Comparison of ENCODE assay signal across 8 cellular contexts in genomic region chr1:181104790-181105133, GRCh38. TPM values are rescaled to one million over a fixed set of nuclear protein-coding genes. Genes with fewer than 3 reads are reported as not detected.
DNase-seq lines count a peak whose midpoint lies in the region; ATAC-seq and TF ChIP-seq lines count a peak whose summit lies in the region.

No MANE protein-coding gene starts in this region.

- POLR2A ChIA-PET in OCI-LY7 (lab: Charles Lee), result interaction anchor here (0.6 to 2.0 kb wide), 8 partner anchors 9 to 277 kb away, joined by 3 to 8 read pairs (median 3); no protein-coding TSS in a partner anchor

- H3K27me3 ChIP-seq in iPS-18a (ENCODE audit: control insufficient read depth, insufficient read depth, low read length), result peaks cover 58% of the 10 kb centered on the region

- peak overlapping the region; percentile 98 for H3K4me2 ChIP-seq in OCI-LY7 (ENCODE audit: low read length)

- H3K36me3 ChIP-seq in OCI-LY7 (ENCODE audit: insufficient read depth, low read length) (no peaks in the 10 kb centered on the region), iPS-18a (ENCODE audit: control insufficient read depth, low read depth, low read length) (no peaks in the 10 kb centered on the region)

- H3K27ac ChIP-seq in OCI-LY7 (ENCODE audit: low read depth, low read length, poor library complexity, severe bottlenecking) (no peak overlapping the region), iPS-18a (ENCODE audit: low read length) (peak overlapping the region; percentile 45)

- intact Hi-C loops in Calu3 (cut with micrococcal nuclease; ENCODE audit: unreplicated experiment), result loop anchor here (2.0 kb wide), 1 partner anchor 14 kb away; no protein-coding TSS in a partner anchor
- intact Hi-C loops in OCI-LY7 (cut with micrococcal nuclease; ENCODE audit: unreplicated experiment), result loop anchor here (1.0 kb wide), 1 partner anchor 14 kb away; no protein-coding TSS in a partner anchor

- ATAC-seq in GM21619 (IDR thresholded peaks at IDR 0.05; ENCODE audit: unreplicated experiment) (peak; percentile 20), left lobe of liver (no peak)

- peaks cover 30% of the 10 kb centered on the region for H3K27me3 Mint-ChIP-seq in Calu3 (ENCODE audit: unreplicated experiment)
- H3K27me3 Mint-ChIP-seq in activated naive CD8-positive, alpha-beta T cell treated with anti-CD3 and anti-CD28 coated beads for 36 hours, result peaks cover 13% of the 10 kb centered on the region

- H3K4me3 ChIP-seq in OCI-LY7 (ENCODE audit: low read depth, low read length, poor library complexity, severe bottlenecking), result peak overlapping the region; percentile 76
- H3K4me3 ChIP-seq in iPS-18a (ENCODE audit: low read length), result peak overlapping the region; percentile 85

- peaks cover 21% of the 10 kb centered on the region for H3K36me3 Mint-ChIP-seq in Calu3 (ENCODE audit: insufficient read depth, unreplicated experiment)
- no peaks in the 10 kb centered on the region for H3K36me3 Mint-ChIP-seq in activated naive CD8-positive, alpha-beta T cell treated with anti-CD3 and anti-CD28 coated beads for 36 hours

- H3K4me1 ChIP-seq in OCI-LY7 (ENCODE audit: insufficient read depth, low read length, poor library complexity, severe bottlenecking) (peaks cover 17% of the 10 kb centered on the region), iPS-18a (ENCODE audit: control insufficient read depth, low read depth, low read length) (peaks cover 58% of the 10 kb centered on the region)

- H3K9me3 ChIP-seq in OCI-LY7 (ENCODE audit: low read length), result no peaks in the 10 kb centered on the region
- no peaks in the 10 kb centered on the region for H3K9me3 ChIP-seq in iPS-18a (ENCODE audit: control insufficient read depth, low read depth, low read length)

- peaks cover 48% of the 10 kb centered on the region for H3K4me1 Mint-ChIP-seq in Calu3 (ENCODE audit: low read depth, unreplicated experiment)
- H3K4me1 Mint-ChIP-seq in activated naive CD8-positive, alpha-beta T cell treated with anti-CD3 and anti-CD28 coated beads for 36 hours, result peaks cover 56% of the 10 kb centered on the region

- H3K79me2 ChIP-seq in OCI-LY7 (ENCODE audit: insufficient read depth, low read depth, low read length), result no peaks in the 10 kb centered on the region

- CTCF ChIA-PET in Calu3 (lab: Charles Lee) (interaction anchor here (0.7 to 2.7 kb wide), 6 partner anchors 9 to 37 kb away, joined by 3 to 13 read pairs (median 7); no protein-coding TSS in a partner anchor), OCI-LY7 (lab: Charles Lee; ENCODE audit: unreplicated experiment) (interaction anchor here (0.6 to 2.2 kb wide), 5 partner anchors 13 to 72 kb away, joined by 3 to 7 read pairs (median 3); no protein-coding TSS in a partner anchor)

- TF ChIP-seq CTCF in Calu3 (IDR thresholded peaks at IDR 0.05; ENCODE audit: unreplicated experiment) (no peak), OCI-LY7 (conservative IDR thresholded peaks at IDR 0.05; ENCODE audit: low read length) (peak; percentile 46; the same call in 1 of the 2 replicates)

- H3K27ac Mint-ChIP-seq in Calu3 (ENCODE audit: unreplicated experiment), result peak overlapping the region; percentile 40
- H3K27ac Mint-ChIP-seq in activated naive CD8-positive, alpha-beta T cell treated with anti-CD3 and anti-CD28 coated beads for 36 hours, result peak overlapping the region; percentile 35

- peak; percentile 55 for DNase-seq in Calu3
- DNase-seq in OCI-LY7 (ENCODE audit: low spot score), result peak; percentile 51
- DNase-seq in activated naive CD8-positive, alpha-beta T cell treated with anti-CD3 and anti-CD28 coated beads for 36 hours, result peak; percentile 53
- peak; percentile 44 to 52 for DNase-seq in stimulated activated CD4-positive, alpha-beta T cell treated with anti-CD3 and anti-CD28 coated beads, Interleukin-2, amount 100 ng/mL, for 24 hours
- DNase-seq in Ammon's horn (ENCODE audit: low spot score), result no peak
- no peak for DNase-seq in left lobe of liver (ENCODE audit: low spot score)

- BruUV-seq in Calu3 (replicated peaks; lab: Mats Ljungman, UMichigan) (no TSS peak), OCI-LY7 (replicated peaks; lab: Mats Ljungman, UMichigan) (no TSS peak)

- H2AFZ ChIP-seq in OCI-LY7 (ENCODE audit: low read length), result peak overlapping the region; percentile 87

- H3K4me3 Mint-ChIP-seq in Calu3 (ENCODE audit: low read depth, unreplicated experiment), result peak overlapping the region; percentile 75
- peak overlapping the region; percentile 78 for H3K4me3 Mint-ChIP-seq in activated naive CD8-positive, alpha-beta T cell treated with anti-CD3 and anti-CD28 coated beads for 36 hours

- no peaks in the 10 kb centered on the region; the same call in 1 of the 2 replicates for H4K20me1 ChIP-seq in OCI-LY7 (ENCODE audit: insufficient read depth, low read length)

- no peaks in the 10 kb centered on the region for H3K9me3 Mint-ChIP-seq in Calu3 (ENCODE audit: low read depth, unreplicated experiment)
- H3K9me3 Mint-ChIP-seq in activated naive CD8-positive, alpha-beta T cell treated with anti-CD3 and anti-CD28 coated beads for 36 hours, result peaks cover 3% of the 10 kb centered on the region

- H3K9me2 ChIP-seq in OCI-LY7 (ENCODE audit: insufficient read depth, low read length), result no peaks in the 10 kb centered on the region

- peak overlapping the region; percentile 72 for H3K9ac ChIP-seq in iPS-18a (ENCODE audit: low read length)

RNA-seq across cellular contexts. Expression of gene IER5, which starts 16.3 kb away (rescaled TPM):
- total RNA-seq in Calu3 (2022), result 11.4 and 12.2 TPM in 2 replicates
- total RNA-seq in OCI-LY7 (2014; rRNA removed; shearing (Covaris generic)), result 14.3 and 18.3 TPM in 2 replicates
- 7.2 and 8.2 TPM in 2 replicates for total RNA-seq in OCI-LY7 (2022)
- total RNA-seq in activated naive CD8-positive, alpha-beta T cell treated with anti-CD3 and anti-CD28 coated beads for 36 hours, result 10 to 100 TPM; 29.7 to 30.3 TPM
- 3.0 TPM for total RNA-seq in left lobe of liver

Comparison
In these comparisons a context has a peak if more than half of its experiments do, and no peak if none do; other contexts are left out.
1. DNase-seq: peak in Calu3 (single experiment), OCI-LY7 (single experiment), activated naive CD8-positive, alpha-beta T cell treated with anti-CD3 and anti-CD28 coated beads for 36 hours (single experiment) and stimulated activated CD4-positive, alpha-beta T cell treated with anti-CD3 and anti-CD28 coated beads, Interleukin-2, amount 100 ng/mL, for 24 hours (2 of 2); none in Ammon's horn (single experiment) and left lobe of liver (single experiment).